8 cellular contexts compared by ENCODE assay signal in the genomic region with DNA sequence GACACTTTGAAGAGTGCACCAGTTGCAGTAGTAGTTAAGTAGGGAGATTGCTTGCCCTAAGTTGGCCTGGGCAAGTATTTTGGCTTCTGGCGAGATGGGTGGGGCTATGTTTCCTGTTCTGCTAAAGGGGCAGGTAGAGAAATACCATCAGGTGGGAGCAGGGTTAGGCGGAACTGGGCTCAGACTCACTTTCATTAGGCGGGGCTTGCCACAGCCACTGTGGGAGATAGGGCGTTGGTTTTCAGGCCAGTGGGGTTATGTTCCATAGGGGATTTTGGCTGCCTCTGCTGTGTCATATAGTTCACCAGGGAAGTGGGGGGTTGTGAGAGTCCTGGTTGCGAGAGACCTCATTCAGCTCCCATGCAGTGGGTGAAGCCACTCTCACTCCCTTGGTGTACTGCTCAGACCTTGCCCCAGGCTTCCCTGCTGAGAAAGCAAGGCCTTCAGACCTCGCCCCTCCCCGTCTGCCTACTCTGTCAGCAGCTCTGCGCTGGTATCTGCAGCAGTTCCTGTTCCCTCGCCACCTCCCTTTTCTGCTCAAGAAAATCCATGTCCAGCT. TPM values are rescaled to one million over a fixed set of nuclear protein-coding genes. Genes with fewer than 3 reads are reported as not detected.
DNase-seq lines count a peak whose midpoint lies in the region; ATAC-seq lines count a peak whose summit lies in the region.

No MANE protein-coding gene starts in this region.

- POLR2A ChIA-PET in CD4-positive, alpha-beta memory T cell (lab: Charles Lee; ENCODE audit: partially characterized antibody): no interaction called here

- peak overlapping the region; percentile 53 for H3K27ac ChIP-seq in CD4-positive, alpha-beta memory T cell (ENCODE audit: low read depth, low read length)
- H3K27ac ChIP-seq in aorta (ENCODE audit: low read depth in 1 of 2, low read length in 2 of 2): peak overlapping the region in 1 of 2 donors; percentile 23

- H3K4me3 Mint-ChIP-seq in CD4-positive, alpha-beta memory T cell: peak overlapping the region; percentile 35 to 83 (median 68)
- no peak overlapping the region for H3K4me3 Mint-ChIP-seq in activated naive CD4-positive, alpha-beta T cell treated with anti-CD3 and anti-CD28 coated beads for 36 hours

- ATAC-seq in GM21526 (IDR thresholded peaks at IDR 0.05; ENCODE audit: low FRiP score, unreplicated experiment) (peak; percentile 88), aorta (ENCODE audit: low FRiP score) (peak; percentile 69)

- peaks cover 52% of the 10 kb centered on the region for H3K4me1 ChIP-seq in CD4-positive, alpha-beta memory T cell (ENCODE audit: insufficient read depth, low read length)
- H3K4me1 ChIP-seq in aorta (ENCODE audit: control insufficient read depth in 1 of 2, insufficient read depth in 2 of 2, low read length in 2 of 2): peaks cover 2 to 10% of the 10 kb centered on the region in 2 donors

- peaks cover 0 to 3% of the 10 kb centered on the region in 2 donors for H3K9me3 ChIP-seq in CD4-positive, alpha-beta memory T cell (ENCODE audit: control insufficient read depth in 1 of 2, low read length in 2 of 2)
- H3K9me3 ChIP-seq in aorta (ENCODE audit: control insufficient read depth, low read length): no peaks in the 10 kb centered on the region

- DNase-seq in CD4-positive, alpha-beta memory T cell: peak; percentile 32 to 71 (median 37)
- peak; percentile 52 for DNase-seq in MV-4-11 (lab: John Stamatoyannopoulos, UW)
- DNase-seq in activated naive CD4-positive, alpha-beta T cell treated with anti-CD3 and anti-CD28 coated beads for 36 hours: peak; percentile 63
- DNase-seq in mucosa of gallbladder (ENCODE audit: low spot score): peak; percentile 15
- peak in 1 of 2 donors; percentile 67 for DNase-seq in aorta
- DNase-seq in COR-L47 (lab: John Stamatoyannopoulos, UW): no peak
- no peak for DNase-seq in NCI-H2227 treated with DMSO at 0.1 percent for 48 hours (lab: John Stamatoyannopoulos, UW)

- H3K36me3 Mint-ChIP-seq in CD4-positive, alpha-beta memory T cell: peaks cover 54 to 59% of the 10 kb centered on the region in 2 donors
- H3K36me3 Mint-ChIP-seq in activated naive CD4-positive, alpha-beta T cell treated with anti-CD3 and anti-CD28 coated beads for 36 hours (ENCODE audit: low read depth): peaks cover 60% of the 10 kb centered on the region

- no peaks in the 10 kb centered on the region for H3K27me3 ChIP-seq in CD4-positive, alpha-beta memory T cell (ENCODE audit: insufficient read depth, low read length)
- no peaks in the 10 kb centered on the region for H3K27me3 ChIP-seq in aorta (ENCODE audit: control insufficient read depth in 1 of 2, insufficient read depth in 2 of 2, low read length in 1 of 2)

- H3K4me3 ChIP-seq in CD4-positive, alpha-beta memory T cell (ENCODE audit: low read length in 2 of 2): peak overlapping the region; percentile 6 to 23
- H3K4me3 ChIP-seq in aorta (ENCODE audit: low read length in 2 of 2): no peak overlapping the region

- 60 to 65% methylated on average over 9 of the region's 9 CpGs for WGBS in aorta, 2 donors

- peak overlapping the region; percentile 56 to 96 (median 89) for H3K27ac Mint-ChIP-seq in CD4-positive, alpha-beta memory T cell
- peak overlapping the region; percentile 39 for H3K27ac Mint-ChIP-seq in activated naive CD4-positive, alpha-beta T cell treated with anti-CD3 and anti-CD28 coated beads for 36 hours

- H3K9me3 Mint-ChIP-seq in CD4-positive, alpha-beta memory T cell: peaks cover 0 to 37% (median 21%) of the 10 kb centered on the region in 8 donors
- H3K9me3 Mint-ChIP-seq in activated naive CD4-positive, alpha-beta T cell treated with anti-CD3 and anti-CD28 coated beads for 36 hours: peaks cover 13% of the 10 kb centered on the region

- no peaks in the 10 kb centered on the region for H3K27me3 Mint-ChIP-seq in CD4-positive, alpha-beta memory T cell
- no peaks in the 10 kb centered on the region for H3K27me3 Mint-ChIP-seq in activated naive CD4-positive, alpha-beta T cell treated with anti-CD3 and anti-CD28 coated beads for 36 hours (ENCODE audit: low read depth)

- no peaks in the 10 kb centered on the region for H3K36me3 ChIP-seq in CD4-positive, alpha-beta memory T cell (ENCODE audit: insufficient read depth, low read length)
- H3K36me3 ChIP-seq in aorta (ENCODE audit: control insufficient read depth in 1 of 2, insufficient read depth in 2 of 2, low read length in 1 of 2): no peaks in the 10 kb centered on the region

- CTCF ChIA-PET in CD4-positive, alpha-beta memory T cell (lab: Charles Lee; ENCODE audit: partially characterized antibody): interaction anchor here (0.6 to 1.1 kb wide), 3 partner anchors 9 to 72 kb away, joined by 3 read pairs; no protein-coding TSS in a partner anchor
- CTCF ChIA-PET in activated naive CD4-positive, alpha-beta T cell treated with anti-CD3 and anti-CD28 coated beads for 36 hours (lab: Charles Lee): no interaction called here

- intact Hi-C loops in CD4-positive, alpha-beta memory T cell (cut with micrococcal nuclease): loop anchor here (5.0 kb wide), 1 partner anchor 40 kb away; no protein-coding TSS in a partner anchor
- intact Hi-C loops in activated naive CD4-positive, alpha-beta T cell treated with anti-CD3 and anti-CD28 coated beads for 36 hours (cut with micrococcal nuclease): loop anchor here (1.0 to 2.0 kb wide), 4 partner anchors 43 to 100 kb away; a partner anchor contains a TSS
- intact Hi-C loops in aorta (cut with DNase I): loop anchor here in 1 of 2 donors (5.0 kb wide), 1 partner anchor 35 kb away; no protein-coding TSS in a partner anchor

- peaks cover 49 to 70% (median 56%) of the 10 kb centered on the region in 4 donors for H3K4me1 Mint-ChIP-seq in CD4-positive, alpha-beta memory T cell
- H3K4me1 Mint-ChIP-seq in activated naive CD4-positive, alpha-beta T cell treated with anti-CD3 and anti-CD28 coated beads for 36 hours (ENCODE audit: low read depth): peaks cover 44% of the 10 kb centered on the region

RNA-seq across cellular contexts. Expression of a gene that starts 43.3 kb away (rescaled TPM):
- 10 to 100 TPM; 58.5 to 61.6 TPM for total RNA-seq in CD4-positive, alpha-beta memory T cell
- 10 to 100 TPM in 1 of 2 donors, 1 to 10 TPM in 1; 5.3 to 15.2 TPM for polyA plus RNA-seq in CD4-positive, alpha-beta memory T cell
- 10 to 100 TPM; 32.4 to 35.2 TPM for total RNA-seq in activated naive CD4-positive, alpha-beta T cell treated with anti-CD3 and anti-CD28 coated beads for 36 hours
- 39.5 TPM for total RNA-seq in mucosa of gallbladder
- total RNA-seq in aorta: 10 to 100 TPM; 74.3 to 89.0 TPM
- polyA plus RNA-seq in aorta: 10 to 100 TPM; 24.8 to 25.3 TPM

Comparison
In these comparisons a context has a peak if more than half of its experiments do, and no peak if none do; other contexts are left out.
1. DNase-seq: peak in CD4-positive, alpha-beta memory T cell (5 of 5), MV-4-11 (single experiment), activated naive CD4-positive, alpha-beta T cell treated with anti-CD3 and anti-CD28 coated beads for 36 hours (single experiment) and mucosa of gallbladder (single experiment); none in COR-L47 (single experiment) and NCI-H2227 treated with DMSO at 0.1 percent for 48 hours (single experiment).
2. H3K4me3 ChIP-seq: peak in CD4-positive, alpha-beta memory T cell (2 of 2); none in aorta (0 of 2).